12 cellular contexts compared by ENCODE assay signal in the genomic region with DNA sequence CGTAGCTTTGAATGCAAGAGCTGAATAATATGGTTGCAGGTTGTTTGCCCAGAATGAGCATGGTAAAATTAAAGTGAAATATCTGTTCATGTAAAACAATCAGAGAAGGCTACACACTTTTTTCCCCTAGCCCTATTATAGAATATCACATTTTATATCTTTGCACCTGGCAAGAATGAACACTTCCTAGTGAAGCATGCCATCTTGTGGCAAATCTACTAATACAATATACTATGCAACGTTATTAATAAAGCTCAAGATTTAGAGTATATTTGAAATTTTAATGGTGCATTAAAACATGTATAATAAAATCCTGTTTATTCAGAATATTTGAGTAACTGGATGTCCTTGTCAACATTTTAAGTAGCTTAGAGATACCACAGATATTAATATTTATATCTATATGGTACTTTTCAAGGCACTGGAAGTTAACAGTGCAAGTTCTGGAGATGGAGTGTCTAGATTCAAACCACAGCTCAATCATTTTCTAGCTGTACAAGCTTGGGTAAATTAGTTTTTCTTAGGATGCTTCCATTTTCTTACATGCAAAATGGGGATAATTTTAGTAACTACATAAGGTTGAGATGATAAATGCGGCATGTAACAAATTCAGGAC.
DNase-seq lines count a peak whose midpoint lies in the region; ATAC-seq, FAIRE-seq and TF ChIP-seq lines count a peak whose summit lies in the region.
"Had no signal": no experiment of that assay in that cellular context is flagged by ENCODE, and none has a peak within 500 bp of the region (broad histone marks: within the 10 kb centered on the region; RNA-seq: fewer than 3 reads in every experiment).

No MANE protein-coding gene starts in this region.

- DNase-seq in D721Med (ENCODE audit: insufficient read length, low spot score) = no peak
- peak; percentile 25 for DNase-seq in NB4 (ENCODE audit: low read depth)
- peak; percentile 11 for DNase-seq in amniotic stem cell (lab: John Stamatoyannopoulos, UW)
- no peak for DNase-seq in right lobe of liver
- DNase-seq in activated CD4-positive, CD25-positive, alpha-beta regulatory T cell (lab: John Stamatoyannopoulos, UW) = no peak
- DNase-seq in stomach = no peak
- DNase-seq in thyroid gland = no peak
- DNase-seq: activated CD4-positive, alpha-beta T cell treated with anti-CD3 and anti-CD28 coated beads for 1 hour; H7; naive B cell; NCI-H1048 had no signal

- H3K27me3 ChIP-seq in right lobe of liver (no peaks in the 10 kb centered on the region), stomach (no peaks in the 10 kb centered on the region), thyroid gland (no peaks in the 10 kb centered on the region)

- H3K4me3 ChIP-seq in NB4 (ENCODE audit: low read depth, low read length) (no peak overlapping the region), right lobe of liver (no peak overlapping the region), stomach (no peak overlapping the region), thyroid gland (replicated peaks in 1 of 3) (no peak overlapping the region)

- no peak for ATAC-seq in right lobe of liver
- no peak for ATAC-seq in GM21526 (IDR thresholded peaks at IDR 0.05; ENCODE audit: low FRiP score, unreplicated experiment)

- no peak overlapping the region for H3K27ac ChIP-seq in right lobe of liver
- H3K27ac ChIP-seq in stomach = no peak overlapping the region
- no peak overlapping the region for H3K27ac ChIP-seq in thyroid gland

- TF ChIP-seq CTCF in D721Med (IDR thresholded peaks at IDR 0.05; ENCODE audit: insufficient read depth, missing control alignments) (peak; percentile 56), NB4 (IDR thresholded peaks at IDR 0.05; ENCODE audit: low read depth, low read length) (no peak), right lobe of liver (IDR thresholded peaks at IDR 0.05) (peak; percentile 7 to 24 (median 13)), stomach (IDR thresholded peaks at IDR 0.05) (peak in 3 of 7 experiments; percentile 17 to 30 (median 23)), thyroid gland (IDR thresholded peaks at IDR 0.05) (peak in 2 of 6 experiments; percentile 17 to 34)

- no peaks in the 10 kb centered on the region for H3K4me1 ChIP-seq in right lobe of liver
- no peaks in the 10 kb centered on the region for H3K4me1 ChIP-seq in stomach
- H3K4me1 ChIP-seq in thyroid gland = no peaks in the 10 kb centered on the region

- H3K36me3 ChIP-seq in right lobe of liver (no peaks in the 10 kb centered on the region), stomach (no peaks in the 10 kb centered on the region), thyroid gland (no peaks in the 10 kb centered on the region)

- 39% methylated on average over 3 of the region's 3 CpGs for WGBS in right lobe of liver (ENCODE audit: insufficient coverage, low coverage, low lambda C conversion rate, missing lambda C conversion rate)
- 56 to 66% (median 60%) methylated on average over 3 of the region's 3 CpGs for WGBS in stomach, 5 donors
- WGBS in thyroid gland, 2 donors = 67 to 72% methylated on average over 3 of the region's 3 CpGs

- FAIRE-seq in D721Med (lab: Jason Lieb, UNC) = no peak

- TF ChIP-seq EP300 in stomach (IDR thresholded peaks at IDR 0.05) = no peak

- intact Hi-C loops in right lobe of liver (cut with DNase I) (no loop called here), stomach (cut with DNase I; ENCODE audit: low total_unique reads) (no loop called here), thyroid gland (cut with DNase I) (no loop called here)

- H3K9me3 ChIP-seq in right lobe of liver (no peaks in the 10 kb centered on the region), stomach (no peaks in the 10 kb centered on the region), thyroid gland (no peaks in the 10 kb centered on the region)

- TF ChIP-seq POLR2A in NB4 (IDR thresholded peaks at IDR 0.05; ENCODE audit: extremely low read depth, insufficient read length) (no peak), right lobe of liver (IDR thresholded peaks at IDR 0.05) (no peak), stomach (IDR thresholded peaks at IDR 0.05) (no peak), thyroid gland (IDR thresholded peaks at IDR 0.05) (no peak)

Comparison
In these comparisons a context has a peak if more than half of its experiments do, and no peak if none do; other contexts are left out.
1. DNase-seq: peak in NB4 (single experiment) and amniotic stem cell (single experiment); none in D721Med (single experiment), right lobe of liver (0 of 3), activated CD4-positive, CD25-positive, alpha-beta regulatory T cell (0 of 4), stomach (single experiment) and thyroid gland (0 of 2).